ENCODE assay signal across 33 cellular contexts in the genomic region with DNA sequence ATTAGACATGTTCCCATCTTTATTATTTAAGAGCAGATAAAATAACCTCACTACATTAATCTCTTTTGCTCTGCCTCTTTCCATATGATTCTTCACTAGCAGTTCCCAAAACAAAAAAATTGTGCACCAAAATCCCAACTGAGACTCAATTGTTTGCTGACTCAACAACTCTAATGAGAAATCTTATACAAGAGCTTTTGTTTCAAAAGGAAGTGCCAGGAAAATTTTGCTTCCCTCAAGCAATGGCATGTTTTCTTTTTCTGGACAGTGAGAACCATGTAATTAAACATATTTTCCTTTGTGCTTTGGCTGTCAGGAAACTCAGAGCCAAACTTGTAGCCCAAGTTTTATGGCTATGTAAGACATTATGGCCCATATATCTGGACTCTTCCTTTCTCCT.
DNase-seq lines count a peak whose midpoint lies in the region; ATAC-seq, FAIRE-seq and TF ChIP-seq lines count a peak whose summit lies in the region.
"Had no signal": no experiment of that assay in that cellular context is flagged by ENCODE, and none has a peak within 500 bp of the region (broad histone marks: within the 10 kb centered on the region; RNA-seq: fewer than 3 reads in every experiment).

No MANE protein-coding gene starts in this region.

- peaks cover 17% of the 10 kb centered on the region for H3K4me1 Mint-ChIP-seq in astrocyte (ENCODE audit: low read depth, unreplicated experiment)
- H3K4me1 Mint-ChIP-seq: memory B cell had no signal

- H3K9me3 ChIP-seq in HepG2 (ENCODE audit: low read length) (no peaks in the 10 kb centered on the region), right lobe of liver (no peaks in the 10 kb centered on the region), astrocyte (ENCODE audit: insufficient read depth, low read depth, low read length) (no peaks in the 10 kb centered on the region)
- H3K9me3 ChIP-seq: SK-N-SH, testis, vagina had no signal

- H3K36me3 Mint-ChIP-seq in astrocyte (ENCODE audit: low read depth, unreplicated experiment) = no peaks in the 10 kb centered on the region
- H3K36me3 Mint-ChIP-seq: memory B cell had no signal

- no peak for TF ChIP-seq RAD21 in HepG2 (CRISPR knock-in tag; IDR thresholded peaks at IDR 0.05)

- POLR2A ChIA-PET in HepG2 (lab: Yijun Ruan, JAX) = no interaction called here

- no peak for TF ChIP-seq CTCF in HepG2 (CRISPR knock-in tag; IDR thresholded peaks at IDR 0.05)
- no peak for TF ChIP-seq CTCF in right lobe of liver (IDR thresholded peaks at IDR 0.05)
- no peak for TF ChIP-seq CTCF in astrocyte (IDR thresholded peaks at IDR 0.05; ENCODE audit: insufficient read depth, low read depth, low read length)
- TF ChIP-seq CTCF in fibroblast of pulmonary artery (IDR thresholded peaks at IDR 0.05; ENCODE audit: low read length, missing control alignments) = no peak

- no peaks in the 10 kb centered on the region for H3K4me1 ChIP-seq in HepG2 (ENCODE audit: insufficient read depth, low read length)
- peaks cover 0 to 14% (median 0%) of the 10 kb centered on the region in 4 donors for H3K4me1 ChIP-seq in right lobe of liver
- H3K4me1 ChIP-seq in astrocyte (ENCODE audit: insufficient read depth, low read length) = peaks cover 29% of the 10 kb centered on the region

- H3K27me3 Mint-ChIP-seq in astrocyte (ENCODE audit: low read depth, unreplicated experiment) = no peaks in the 10 kb centered on the region

- no peak overlapping the region for H2AFZ ChIP-seq in HepG2 (ENCODE audit: low read length)
- no peak overlapping the region for H2AFZ ChIP-seq in astrocyte (ENCODE audit: low read depth, low read length)

- H3K4me3 ChIP-seq in HepG2 (replicated peaks in 1 of 3; ENCODE audit: insufficient read depth in 1 of 3, low read depth in 2 of 3, low read length in 3 of 3) = no peak overlapping the region
- H3K4me3 ChIP-seq in right lobe of liver = no peak overlapping the region
- H3K4me3 ChIP-seq in astrocyte (ENCODE audit: insufficient read depth, low read depth, low read length) = no peak overlapping the region
- no peak overlapping the region for H3K4me3 ChIP-seq in fibroblast of pulmonary artery (replicated peaks; ENCODE audit: low read depth, low read length)
- H3K4me3 ChIP-seq: coronary artery, testis, vagina had no signal

- ATAC-seq in HepG2 (no peak), right lobe of liver (no peak), GM19467 (IDR thresholded peaks at IDR 0.05; ENCODE audit: unreplicated experiment) (no peak)
- ATAC-seq: activated CD4-positive, alpha-beta T cell treated with anti-CD3 and anti-CD28 coated beads for 36 hours; effector memory CD8-positive, alpha-beta T cell; esophagus mucosa had no signal

- H3K36me3 ChIP-seq in HepG2 (replicated peaks in 1 of 2; ENCODE audit: control insufficient read depth in 1 of 2, insufficient read depth in 2 of 2, low read length in 2 of 2) (no peaks in the 10 kb centered on the region), right lobe of liver (no peaks in the 10 kb centered on the region), astrocyte (ENCODE audit: insufficient read depth, low read length) (no peaks in the 10 kb centered on the region)
- H3K36me3 ChIP-seq: vagina had no signal

- CTCF ChIA-PET in HepG2 (lab: Yijun Ruan, JAX; ENCODE audit: low intra/inter-chr PET ratio, low total read pairs) = no interaction called here

- H3K27ac Mint-ChIP-seq in astrocyte (ENCODE audit: unreplicated experiment) = peak overlapping the region; percentile 23
- H3K27ac Mint-ChIP-seq: activated CD4-positive, alpha-beta T cell treated with anti-CD3 and anti-CD28 coated beads for 36 hours; B cell; effector memory CD8-positive, alpha-beta T cell; H9; memory B cell; progenitor cell of endocrine pancreas; T-helper 1 cell treated with Interleukin-12 subunit alpha and Interleukin-12 subunit beta and Interleukin-4 antibody, amounts not matched to agents 30 μg/mL and 1 μg/mL, for 36 hours had no signal

- no peak overlapping the region for H3K9ac ChIP-seq in HepG2 (ENCODE audit: insufficient read depth, low read depth, low read length)
- H3K9ac ChIP-seq in astrocyte (ENCODE audit: low read length) = no peak overlapping the region
- H3K9ac ChIP-seq: KMS-11, SK-N-SH had no signal

- no peak for TF ChIP-seq POLR2A in HepG2 (IDR thresholded peaks at IDR 0.05; ENCODE audit: insufficient read depth in 1 of 2, low read depth in 2 of 2, low read length in 2 of 2)
- no peak for TF ChIP-seq POLR2A in right lobe of liver (IDR thresholded peaks at IDR 0.05)

- H3K79me2 ChIP-seq in HepG2 (ENCODE audit: insufficient read depth, low read length) (no peaks in the 10 kb centered on the region), astrocyte (ENCODE audit: insufficient read depth, low read length) (no peaks in the 10 kb centered on the region)

- intact Hi-C loops in HepG2 (cut with micrococcal nuclease; ENCODE audit: unreplicated experiment) = no loop called here
- intact Hi-C loops in right lobe of liver (cut with DNase I) = loop anchor here in 1 of 2 donors (10.0 kb wide), 1 partner anchor 209 kb away; no protein-coding TSS in a partner anchor

- H3K27ac ChIP-seq in HepG2 (ENCODE audit: extremely low read length, insufficient read depth, low read length) (no peak overlapping the region), right lobe of liver (no peak overlapping the region), astrocyte (ENCODE audit: low read depth, low read length) (no peak overlapping the region)
- H3K27ac ChIP-seq: coronary artery, KMS-11, testis, vagina had no signal

- FAIRE-seq in HepG2 (lab: Jason Lieb, UNC) (no peak), astrocyte (lab: Jason Lieb, UNC) (no peak)
- FAIRE-seq: A204.1, GM19239, TTC549 had no signal

- H3K4me3 Mint-ChIP-seq in astrocyte (ENCODE audit: unreplicated experiment) = no peak overlapping the region
- H3K4me3 Mint-ChIP-seq: activated CD4-positive, alpha-beta T cell treated with anti-CD3 and anti-CD28 coated beads for 36 hours; B cell; effector memory CD8-positive, alpha-beta T cell; H9; memory B cell; T-helper 1 cell treated with Interleukin-12 subunit alpha and Interleukin-12 subunit beta and Interleukin-4 antibody, amounts not matched to agents 30 μg/mL and 1 μg/mL, for 36 hours had no signal

- no peak overlapping the region for H3K4me2 ChIP-seq in HepG2 (ENCODE audit: low read depth, low read length)
- no peak overlapping the region for H3K4me2 ChIP-seq in astrocyte (ENCODE audit: low read length)
- H3K4me2 ChIP-seq: KMS-11, SK-N-SH had no signal

- DNase-seq in HepG2 (ENCODE audit: low spot score) (no peak), right lobe of liver (no peak), astrocyte (ENCODE audit: low read depth) (no peak), fibroblast of pulmonary artery (ENCODE audit: low read depth) (peak; percentile 10), D341Med (ENCODE audit: low spot score) (no peak), NAMALWA (ENCODE audit: low spot score) (no peak)
- no peak for DNase-seq in activated CD4-positive, alpha-beta T cell treated with anti-CD3 and anti-CD28 coated beads for 1 hour
- DNase-seq: activated CD4-positive, alpha-beta T cell treated with anti-CD3 and anti-CD28 coated beads for 36 hours; activated naive CD4-positive, alpha-beta T cell; DMS79; effector memory CD8-positive, alpha-beta T cell; GF-D8; H9; hippocampal formation; NCI-H1436; NCI-H2107; NCI-H446 treated with DMSO at 0.1 percent for 48 hours; SK-N-SH; stimulated activated CD4-positive, alpha-beta T cell treated with anti-CD3 and anti-CD28 coated beads, Interleukin-4, amount 100 ng/mL, for 4 hours; stimulated activated naive CD4-positive, alpha-beta T cell; testis had no signal

- no peaks in the 10 kb centered on the region for H3K9me3 Mint-ChIP-seq in astrocyte (ENCODE audit: unreplicated experiment)
- H3K9me3 Mint-ChIP-seq: effector memory CD8-positive, alpha-beta T cell; H9; memory B cell; T-helper 1 cell treated with Interleukin-12 subunit alpha and Interleukin-12 subunit beta and Interleukin-4 antibody, amounts not matched to agents 30 μg/mL and 1 μg/mL, for 36 hours had no signal

- H4K20me1 ChIP-seq in HepG2 (ENCODE audit: insufficient read depth, low read length) = no peaks in the 10 kb centered on the region
- no peaks in the 10 kb centered on the region for H4K20me1 ChIP-seq in astrocyte (ENCODE audit: insufficient read depth, low read length)

- H3K27me3 ChIP-seq in HepG2 (ENCODE audit: control insufficient read depth in 1 of 2, insufficient read depth in 2 of 2, low read length in 2 of 2) (no peaks in the 10 kb centered on the region; a peak in 1 of 5 replicates), right lobe of liver (no peaks in the 10 kb centered on the region), astrocyte (ENCODE audit: insufficient read depth, low read length) (no peaks in the 10 kb centered on the region)
- H3K27me3 ChIP-seq: testis, vagina had no signal

- TF ChIP-seq EP300 in HepG2 (IDR thresholded peaks at IDR 0.05; ENCODE audit: low read depth in 2 of 2, low read length in 2 of 2) = no peak
- no peak for TF ChIP-seq EP300 in HepG2 (CRISPR knock-in tag; IDR thresholded peaks at IDR 0.05; ENCODE audit: borderline replicate concordance)

- BruUV-seq in HepG2 (replicated peaks; lab: Mats Ljungman, UMichigan) = no TSS peak

- in situ Hi-C loops in HepG2 (cut with HindIII; ENCODE audit: extremely low pct_ligation_motif_present, low pct_unique_long_range_greater_than_20kb) = loop anchor here (25.0 kb wide), 1 partner anchor 546 kb away; no protein-coding TSS in a partner anchor

TF ChIP-seq in HepG2, 621 proteins besides CTCF, POLR2A, EP300 and RAD21 (continues in another document):
- TF ChIP-seq, protein P1, sequence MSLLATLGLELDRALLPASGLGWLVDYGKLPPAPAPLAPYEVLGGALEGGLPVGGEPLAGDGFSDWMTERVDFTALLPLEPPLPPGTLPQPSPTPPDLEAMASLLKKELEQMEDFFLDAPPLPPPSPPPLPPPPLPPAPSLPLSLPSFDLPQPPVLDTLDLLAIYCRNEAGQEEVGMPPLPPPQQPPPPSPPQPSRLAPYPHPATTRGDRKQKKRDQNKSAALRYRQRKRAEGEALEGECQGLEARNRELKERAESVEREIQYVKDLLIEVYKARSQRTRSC (CRISPR knock-in tag; IDR thresholded peaks at IDR 0.05; ENCODE audit: low read depth) = no peak
- no peak for TF ChIP-seq ZFP62 (CRISPR knock-in tag; IDR thresholded peaks at IDR 0.05)
